Comparison of ENCODE assay signal across 10 cellular contexts in genomic region chr20:51447097-51447764, GRCh38.
DNase-seq lines count a peak whose midpoint lies in the region; ATAC-seq lines count a peak whose summit lies in the region.
"Had no signal": no experiment of that assay in that cellular context is flagged by ENCODE, and none has a peak within 500 bp of the region (broad histone marks: within the 10 kb centered on the region; RNA-seq: fewer than 3 reads in every experiment).

No MANE protein-coding gene starts in this region.

- CTCF ChIA-PET in naive thymus-derived CD4-positive, alpha-beta T cell (lab: Charles Lee) = no interaction called here

- H3K4me1 Mint-ChIP-seq in naive thymus-derived CD4-positive, alpha-beta T cell = peaks cover 2 to 37% (median 12%) of the 10 kb centered on the region in 7 donors

- peaks cover 0 to 5% of the 10 kb centered on the region in 2 donors for H3K4me1 ChIP-seq in naive thymus-derived CD4-positive, alpha-beta T cell (ENCODE audit: control insufficient read depth in 2 of 2, insufficient read depth in 2 of 2, low read length in 2 of 2)

- no peak overlapping the region for H3K27ac ChIP-seq in naive thymus-derived CD4-positive, alpha-beta T cell (ENCODE audit: low read depth, low read length)

- no peak overlapping the region for H3K4me3 ChIP-seq in naive thymus-derived CD4-positive, alpha-beta T cell (ENCODE audit: low read length)

- H3K27me3 ChIP-seq in naive thymus-derived CD4-positive, alpha-beta T cell (ENCODE audit: control insufficient read depth in 2 of 2, insufficient read depth in 2 of 2, low read length in 2 of 2) = no peaks in the 10 kb centered on the region

- no peak overlapping the region for H3K4me3 Mint-ChIP-seq in naive thymus-derived CD4-positive, alpha-beta T cell

- intact Hi-C loops in posterior vena cava (cut with DNase I) = loop anchor here in 1 of 2 donors (10.0 kb wide), 1 partner anchor 118 kb away; no protein-coding TSS in a partner anchor
- intact Hi-C loops in naive thymus-derived CD4-positive, alpha-beta T cell (cut with micrococcal nuclease) = no loop called here

- peaks cover 17 to 49% (median 32%) of the 10 kb centered on the region in 5 donors for H3K36me3 Mint-ChIP-seq in naive thymus-derived CD4-positive, alpha-beta T cell
- H3K36me3 Mint-ChIP-seq: brain had no signal

- H3K9me3 ChIP-seq in naive thymus-derived CD4-positive, alpha-beta T cell (ENCODE audit: control insufficient read depth in 2 of 3, low read length in 3 of 3) = no peaks in the 10 kb centered on the region

- DNase-seq in G401 (ENCODE audit: low spot score) = peak; percentile 41
- DNase-seq in SW480 (ENCODE audit: low spot score) = peak; percentile 98
- DNase-seq in glomerular visceral epithelial cell (ENCODE audit: extremely low spot score) = peak; percentile 93
- DNase-seq in posterior vena cava (ENCODE audit: low spot score) = peak; percentile 94
- no peak for DNase-seq in naive thymus-derived CD4-positive, alpha-beta T cell
- no peak for DNase-seq in NCI-H1930 (lab: John Stamatoyannopoulos, UW)
- DNase-seq: NCI-H187 had no signal

- no peaks in the 10 kb centered on the region for H3K9me3 Mint-ChIP-seq in naive thymus-derived CD4-positive, alpha-beta T cell

- H3K27ac Mint-ChIP-seq in naive thymus-derived CD4-positive, alpha-beta T cell = no peak overlapping the region

- in situ Hi-C loops in G401 (cut with HindIII; ENCODE audit: low sequenced_read_pairs) = no loop called here

- ATAC-seq in HG02623 (IDR thresholded peaks at IDR 0.05; ENCODE audit: unreplicated experiment) (no peak), GM18909 (IDR thresholded peaks at IDR 0.05; ENCODE audit: poor library complexity, unreplicated experiment) (no peak)
- no peak for ATAC-seq in naive thymus-derived CD4-positive, alpha-beta T cell

- no peaks in the 10 kb centered on the region for H3K27me3 Mint-ChIP-seq in naive thymus-derived CD4-positive, alpha-beta T cell

- POLR2A ChIA-PET in naive thymus-derived CD4-positive, alpha-beta T cell (lab: Charles Lee) = no interaction called here

- peaks cover 0 to 72% (median 9%) of the 10 kb centered on the region in 3 experiments for H3K36me3 ChIP-seq in naive thymus-derived CD4-positive, alpha-beta T cell (ENCODE audit: control insufficient read depth in 2 of 3, insufficient read depth in 3 of 3, low read length in 3 of 3)

Comparison
In these comparisons a context has a peak if more than half of its experiments do, and no peak if none do; other contexts are left out.
1. DNase-seq: peak in G401 (single experiment), SW480 (single experiment), glomerular visceral epithelial cell (single experiment) and posterior vena cava (single experiment); none in naive thymus-derived CD4-positive, alpha-beta T cell (0 of 9) and NCI-H1930 (0 of 2).